Comparison of ENCODE assay signal across 1 cellular context in the genomic region with DNA sequence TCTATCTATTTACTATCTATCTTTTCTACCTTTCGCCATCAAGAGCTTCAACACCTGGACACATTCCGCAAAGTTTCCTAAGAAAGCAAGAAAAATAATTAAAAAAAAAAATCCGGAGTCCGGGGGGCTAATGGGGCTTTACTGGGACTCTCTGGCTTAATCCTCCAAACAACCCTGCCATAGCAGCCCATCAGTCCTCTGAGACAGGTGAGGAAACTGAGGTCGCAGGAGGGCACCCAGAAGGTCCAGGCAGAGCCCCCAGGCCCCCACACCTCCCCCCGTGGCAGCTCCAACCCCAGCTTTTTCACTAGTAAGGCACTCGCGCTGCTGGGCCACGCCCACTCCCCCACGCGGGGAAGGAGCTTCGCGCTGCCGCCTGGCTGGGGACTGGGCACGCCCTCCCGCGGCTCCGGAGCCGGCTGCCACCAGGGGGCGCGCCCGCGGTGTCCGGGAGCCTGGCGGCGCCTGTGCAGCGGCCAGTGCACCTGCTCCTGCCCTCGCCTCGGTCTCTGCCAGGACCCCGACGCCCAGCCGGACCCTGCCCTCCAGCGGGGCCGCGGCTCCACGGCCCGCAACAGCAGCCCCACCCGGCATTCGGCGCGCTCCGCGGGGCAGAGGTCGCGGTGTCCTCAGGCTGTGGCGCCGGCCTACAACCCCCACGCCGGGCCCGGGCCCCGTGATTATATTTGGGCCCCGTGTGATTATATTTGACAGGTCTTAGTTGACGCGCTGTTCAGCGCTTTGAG.
A peak's percentile ranks its signal among the peaks of the same experiment; 100 is the strongest.
TF ChIP-seq lines count a peak whose summit lies in the region.

No MANE protein-coding gene starts in this region.

TF ChIP-seq in K562, 482 proteins besides CTCF, POLR2A, EP300 and RAD21 (continued from another document and continues in another):
- TF ChIP-seq PPARD (CRISPR knock-in tag; IDR thresholded peaks at IDR 0.05) (no peak), MAFF (IDR thresholded peaks at IDR 0.05; ENCODE audit: low read length) (no peak), YY1 (IDR thresholded peaks at IDR 0.05; ENCODE audit: borderline replicate concordance in 1 of 3, control insufficient read depth in 1 of 3, extremely low read depth in 1 of 3, insufficient read depth in 3 of 3, insufficient read length in 1 of 3, insufficient replicate concordance in 2 of 3, low read depth in 1 of 3, low read length in 2 of 3) (peak in 1 of 3 experiments; percentile 62), ELF1 (tag; IDR thresholded peaks at IDR 0.05) (no peak), ZFP1 (CRISPR knock-in tag; IDR thresholded peaks at IDR 0.05) (no peak), RFX7 (CRISPR knock-in tag; IDR thresholded peaks at IDR 0.05) (no peak), CHD4 (IDR thresholded peaks at IDR 0.05; ENCODE audit: insufficient read depth, insufficient replicate concordance, low read depth, low read length, poor library complexity, severe bottlenecking) (no peak), KAT2B (IDR thresholded peaks at IDR 0.05; ENCODE audit: low read depth, low read length) (no peak), ZSCAN29 (IDR thresholded peaks at IDR 0.05) (no peak), U2AF1 (optimal IDR thresholded peaks at IDR 0.05; ENCODE audit: low read depth, low read length) (peak; percentile 68), SMARCA4 (IDR thresholded peaks at IDR 0.05) (no peak), DIDO1 (tag; IDR thresholded peaks at IDR 0.05; ENCODE audit: low read depth) (no peak), NFE2 (IDR thresholded peaks at IDR 0.05; ENCODE audit: low read depth) (no peak), NR2C2 (CRISPR knock-in tag; IDR thresholded peaks at IDR 0.05) (no peak), NR2C2 (tag; IDR thresholded peaks at IDR 0.05) (no peak)
- TF ChIP-seq, protein P1, sequence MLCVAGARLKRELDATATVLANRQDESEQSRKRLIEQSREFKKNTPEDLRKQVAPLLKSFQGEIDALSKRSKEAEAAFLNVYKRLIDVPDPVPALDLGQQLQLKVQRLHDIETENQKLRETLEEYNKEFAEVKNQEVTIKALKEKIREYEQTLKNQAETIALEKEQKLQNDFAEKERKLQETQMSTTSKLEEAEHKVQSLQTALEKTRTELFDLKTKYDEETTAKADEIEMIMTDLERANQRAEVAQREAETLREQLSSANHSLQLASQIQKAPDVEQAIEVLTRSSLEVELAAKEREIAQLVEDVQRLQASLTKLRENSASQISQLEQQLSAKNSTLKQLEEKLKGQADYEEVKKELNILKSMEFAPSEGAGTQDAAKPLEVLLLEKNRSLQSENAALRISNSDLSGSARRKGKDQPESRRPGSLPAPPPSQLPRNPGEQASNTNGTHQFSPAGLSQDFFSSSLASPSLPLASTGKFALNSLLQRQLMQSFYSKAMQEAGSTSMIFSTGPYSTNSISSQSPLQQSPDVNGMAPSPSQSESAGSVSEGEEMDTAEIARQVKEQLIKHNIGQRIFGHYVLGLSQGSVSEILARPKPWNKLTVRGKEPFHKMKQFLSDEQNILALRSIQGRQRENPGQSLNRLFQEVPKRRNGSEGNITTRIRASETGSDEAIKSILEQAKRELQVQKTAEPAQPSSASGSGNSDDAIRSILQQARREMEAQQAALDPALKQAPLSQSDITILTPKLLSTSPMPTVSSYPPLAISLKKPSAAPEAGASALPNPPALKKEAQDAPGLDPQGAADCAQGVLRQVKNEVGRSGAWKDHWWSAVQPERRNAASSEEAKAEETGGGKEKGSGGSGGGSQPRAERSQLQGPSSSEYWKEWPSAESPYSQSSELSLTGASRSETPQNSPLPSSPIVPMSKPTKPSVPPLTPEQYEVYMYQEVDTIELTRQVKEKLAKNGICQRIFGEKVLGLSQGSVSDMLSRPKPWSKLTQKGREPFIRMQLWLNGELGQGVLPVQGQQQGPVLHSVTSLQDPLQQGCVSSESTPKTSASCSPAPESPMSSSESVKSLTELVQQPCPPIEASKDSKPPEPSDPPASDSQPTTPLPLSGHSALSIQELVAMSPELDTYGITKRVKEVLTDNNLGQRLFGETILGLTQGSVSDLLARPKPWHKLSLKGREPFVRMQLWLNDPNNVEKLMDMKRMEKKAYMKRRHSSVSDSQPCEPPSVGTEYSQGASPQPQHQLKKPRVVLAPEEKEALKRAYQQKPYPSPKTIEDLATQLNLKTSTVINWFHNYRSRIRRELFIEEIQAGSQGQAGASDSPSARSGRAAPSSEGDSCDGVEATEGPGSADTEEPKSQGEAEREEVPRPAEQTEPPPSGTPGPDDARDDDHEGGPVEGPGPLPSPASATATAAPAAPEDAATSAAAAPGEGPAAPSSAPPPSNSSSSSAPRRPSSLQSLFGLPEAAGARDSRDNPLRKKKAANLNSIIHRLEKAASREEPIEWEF (CRISPR knock-in tag; IDR thresholded peaks at IDR 0.05), result no peak
- TF ChIP-seq, protein P2, sequence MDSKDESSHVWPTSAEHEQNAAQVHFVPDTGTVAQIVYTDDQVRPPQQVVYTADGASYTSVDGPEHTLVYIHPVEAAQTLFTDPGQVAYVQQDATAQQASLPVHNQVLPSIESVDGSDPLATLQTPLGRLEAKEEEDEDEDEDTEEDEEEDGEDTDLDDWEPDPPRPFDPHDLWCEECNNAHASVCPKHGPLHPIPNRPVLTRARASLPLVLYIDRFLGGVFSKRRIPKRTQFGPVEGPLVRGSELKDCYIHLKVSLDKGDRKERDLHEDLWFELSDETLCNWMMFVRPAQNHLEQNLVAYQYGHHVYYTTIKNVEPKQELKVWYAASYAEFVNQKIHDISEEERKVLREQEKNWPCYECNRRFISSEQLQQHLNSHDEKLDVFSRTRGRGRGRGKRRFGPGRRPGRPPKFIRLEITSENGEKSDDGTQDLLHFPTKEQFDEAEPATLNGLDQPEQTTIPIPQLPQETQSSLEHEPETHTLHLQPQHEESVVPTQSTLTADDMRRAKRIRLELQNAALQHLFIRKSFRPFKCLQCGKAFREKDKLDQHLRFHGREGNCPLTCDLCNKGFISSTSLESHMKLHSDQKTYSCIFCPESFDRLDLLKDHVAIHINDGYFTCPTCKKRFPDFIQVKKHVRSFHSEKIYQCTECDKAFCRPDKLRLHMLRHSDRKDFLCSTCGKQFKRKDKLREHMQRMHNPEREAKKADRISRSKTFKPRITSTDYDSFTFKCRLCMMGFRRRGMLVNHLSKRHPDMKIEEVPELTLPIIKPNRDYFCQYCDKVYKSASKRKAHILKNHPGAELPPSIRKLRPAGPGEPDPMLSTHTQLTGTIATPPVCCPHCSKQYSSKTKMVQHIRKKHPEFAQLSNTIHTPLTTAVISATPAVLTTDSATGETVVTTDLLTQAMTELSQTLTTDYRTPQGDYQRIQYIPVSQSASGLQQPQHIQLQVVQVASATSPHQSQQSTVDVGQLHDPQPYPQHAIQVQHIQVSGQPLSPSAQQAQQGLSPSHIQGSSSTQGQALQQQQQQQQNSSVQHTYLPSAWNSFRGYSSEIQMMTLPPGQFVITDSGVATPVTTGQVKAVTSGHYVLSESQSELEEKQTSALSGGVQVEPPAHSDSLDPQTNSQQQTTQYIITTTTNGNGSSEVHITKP (IDR thresholded peaks at IDR 0.05; ENCODE audit: partially characterized antibody), result no peak
- TF ChIP-seq, protein P3, sequence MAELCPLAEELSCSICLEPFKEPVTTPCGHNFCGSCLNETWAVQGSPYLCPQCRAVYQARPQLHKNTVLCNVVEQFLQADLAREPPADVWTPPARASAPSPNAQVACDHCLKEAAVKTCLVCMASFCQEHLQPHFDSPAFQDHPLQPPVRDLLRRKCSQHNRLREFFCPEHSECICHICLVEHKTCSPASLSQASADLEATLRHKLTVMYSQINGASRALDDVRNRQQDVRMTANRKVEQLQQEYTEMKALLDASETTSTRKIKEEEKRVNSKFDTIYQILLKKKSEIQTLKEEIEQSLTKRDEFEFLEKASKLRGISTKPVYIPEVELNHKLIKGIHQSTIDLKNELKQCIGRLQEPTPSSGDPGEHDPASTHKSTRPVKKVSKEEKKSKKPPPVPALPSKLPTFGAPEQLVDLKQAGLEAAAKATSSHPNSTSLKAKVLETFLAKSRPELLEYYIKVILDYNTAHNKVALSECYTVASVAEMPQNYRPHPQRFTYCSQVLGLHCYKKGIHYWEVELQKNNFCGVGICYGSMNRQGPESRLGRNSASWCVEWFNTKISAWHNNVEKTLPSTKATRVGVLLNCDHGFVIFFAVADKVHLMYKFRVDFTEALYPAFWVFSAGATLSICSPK (IDR thresholded peaks at IDR 0.05; ENCODE audit: borderline replicate concordance), result no peak
- TF ChIP-seq, protein P4, sequence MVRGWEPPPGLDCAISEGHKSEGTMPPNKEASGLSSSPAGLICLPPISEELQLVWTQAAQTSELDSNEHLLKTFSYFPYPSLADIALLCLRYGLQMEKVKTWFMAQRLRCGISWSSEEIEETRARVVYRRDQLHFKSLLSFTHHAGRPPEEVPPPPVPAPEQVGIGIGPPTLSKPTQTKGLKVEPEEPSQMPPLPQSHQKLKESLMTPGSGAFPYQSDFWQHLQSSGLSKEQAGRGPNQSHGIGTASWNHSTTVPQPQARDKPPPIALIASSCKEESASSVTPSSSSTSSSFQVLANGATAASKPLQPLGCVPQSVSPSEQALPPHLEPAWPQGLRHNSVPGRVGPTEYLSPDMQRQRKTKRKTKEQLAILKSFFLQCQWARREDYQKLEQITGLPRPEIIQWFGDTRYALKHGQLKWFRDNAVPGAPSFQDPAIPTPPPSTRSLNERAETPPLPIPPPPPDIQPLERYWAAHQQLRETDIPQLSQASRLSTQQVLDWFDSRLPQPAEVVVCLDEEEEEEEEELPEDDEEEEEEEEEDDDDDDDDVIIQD (CRISPR knock-in tag; IDR thresholded peaks at IDR 0.05), result no peak
- TF ChIP-seq, protein P5, sequence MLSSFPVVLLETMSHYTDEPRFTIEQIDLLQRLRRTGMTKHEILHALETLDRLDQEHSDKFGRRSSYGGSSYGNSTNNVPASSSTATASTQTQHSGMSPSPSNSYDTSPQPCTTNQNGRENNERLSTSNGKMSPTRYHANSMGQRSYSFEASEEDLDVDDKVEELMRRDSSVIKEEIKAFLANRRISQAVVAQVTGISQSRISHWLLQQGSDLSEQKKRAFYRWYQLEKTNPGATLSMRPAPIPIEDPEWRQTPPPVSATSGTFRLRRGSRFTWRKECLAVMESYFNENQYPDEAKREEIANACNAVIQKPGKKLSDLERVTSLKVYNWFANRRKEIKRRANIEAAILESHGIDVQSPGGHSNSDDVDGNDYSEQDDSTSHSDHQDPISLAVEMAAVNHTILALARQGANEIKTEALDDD (IDR thresholded peaks at IDR 0.05), result no peak
- TF ChIP-seq, protein P6, sequence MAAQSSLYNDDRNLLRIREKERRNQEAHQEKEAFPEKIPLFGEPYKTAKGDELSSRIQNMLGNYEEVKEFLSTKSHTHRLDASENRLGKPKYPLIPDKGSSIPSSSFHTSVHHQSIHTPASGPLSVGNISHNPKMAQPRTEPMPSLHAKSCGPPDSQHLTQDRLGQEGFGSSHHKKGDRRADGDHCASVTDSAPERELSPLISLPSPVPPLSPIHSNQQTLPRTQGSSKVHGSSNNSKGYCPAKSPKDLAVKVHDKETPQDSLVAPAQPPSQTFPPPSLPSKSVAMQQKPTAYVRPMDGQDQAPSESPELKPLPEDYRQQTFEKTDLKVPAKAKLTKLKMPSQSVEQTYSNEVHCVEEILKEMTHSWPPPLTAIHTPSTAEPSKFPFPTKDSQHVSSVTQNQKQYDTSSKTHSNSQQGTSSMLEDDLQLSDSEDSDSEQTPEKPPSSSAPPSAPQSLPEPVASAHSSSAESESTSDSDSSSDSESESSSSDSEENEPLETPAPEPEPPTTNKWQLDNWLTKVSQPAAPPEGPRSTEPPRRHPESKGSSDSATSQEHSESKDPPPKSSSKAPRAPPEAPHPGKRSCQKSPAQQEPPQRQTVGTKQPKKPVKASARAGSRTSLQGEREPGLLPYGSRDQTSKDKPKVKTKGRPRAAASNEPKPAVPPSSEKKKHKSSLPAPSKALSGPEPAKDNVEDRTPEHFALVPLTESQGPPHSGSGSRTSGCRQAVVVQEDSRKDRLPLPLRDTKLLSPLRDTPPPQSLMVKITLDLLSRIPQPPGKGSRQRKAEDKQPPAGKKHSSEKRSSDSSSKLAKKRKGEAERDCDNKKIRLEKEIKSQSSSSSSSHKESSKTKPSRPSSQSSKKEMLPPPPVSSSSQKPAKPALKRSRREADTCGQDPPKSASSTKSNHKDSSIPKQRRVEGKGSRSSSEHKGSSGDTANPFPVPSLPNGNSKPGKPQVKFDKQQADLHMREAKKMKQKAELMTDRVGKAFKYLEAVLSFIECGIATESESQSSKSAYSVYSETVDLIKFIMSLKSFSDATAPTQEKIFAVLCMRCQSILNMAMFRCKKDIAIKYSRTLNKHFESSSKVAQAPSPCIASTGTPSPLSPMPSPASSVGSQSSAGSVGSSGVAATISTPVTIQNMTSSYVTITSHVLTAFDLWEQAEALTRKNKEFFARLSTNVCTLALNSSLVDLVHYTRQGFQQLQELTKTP (IDR thresholded peaks at IDR 0.05; ENCODE audit: low read depth in 1 of 2, partially characterized antibody in 2 of 2), result no peak
